In genomic region chr1:160227561-160227960, GRCh38 we compare ENCODE assay signal across 29 cellular contexts. TPM values are rescaled to one million over a fixed set of nuclear protein-coding genes. Genes with fewer than 3 reads are reported as not detected.
"Had no signal": no experiment of that assay in that cellular context is flagged by ENCODE, and none has a peak within 500 bp of the region (broad histone marks: within the 10 kb centered on the region; RNA-seq: fewer than 3 reads in every experiment).

No MANE protein-coding gene starts in this region.

- H3K27ac ChIP-seq: colonic mucosa, epithelial cell of prostate, esophagus squamous epithelium, left lung, lower lobe of right lung had no signal

- FAIRE-seq: endometrium, islet of Langerhans, keratinocyte had no signal

- DNase-seq: colonic mucosa; cortex of kidney; effector CD8-positive, alpha-beta T cell; effector memory CD8-positive, alpha-beta T cell; endodermal cell; erythroblast; esophagus squamous epithelium; foreskin fibroblast; foreskin melanocyte; gastrocnemius medialis; glutamatergic neuron; head of caudate nucleus; heart right ventricle; hippocampal formation; left cardiac atrium; left lung; left ventricle myocardium superior; lower lobe of right lung; mesenchymal stem cell; mucosa of descending colon; naive B cell had no signal

- H3K27me3 ChIP-seq: colonic mucosa, esophagus squamous epithelium, gastrocnemius medialis, heart right ventricle, left lung had no signal

- ATAC-seq: effector memory CD8-positive, alpha-beta T cell; gastrocnemius medialis; heart right ventricle; left ventricle myocardium superior; mucosa of descending colon had no signal

- H3K4me1 ChIP-seq: colonic mucosa, left lung had no signal

- H3K9me3 ChIP-seq: colonic mucosa, esophagus squamous epithelium, gastrocnemius medialis, heart right ventricle, left lung, lower lobe of right lung, mucosa of descending colon had no signal

- H3K4me3 ChIP-seq: colonic mucosa, esophagus squamous epithelium, gastrocnemius medialis, heart right ventricle, left lung, lower lobe of right lung, mucosa of descending colon had no signal

RNA-seq across cellular contexts. Expression of gene CASQ1, which starts 37.2 kb away (rescaled TPM):
- total RNA-seq: colonic mucosa, dermis microvascular lymphatic vessel endothelial cell, glomerular endothelial cell, kidney epithelial cell, lung microvascular endothelial cell had no signal
- polyA plus RNA-seq: keratinocyte had no signal
